Comparison of ENCODE assay signal across 1 cellular context in genomic region chr7:101023839-101024238, GRCh38.
TF ChIP-seq lines count a peak whose summit lies in the region.

No MANE protein-coding gene starts in this region.

TF ChIP-seq in GM23338, 12 proteins besides CTCF, POLR2A, EP300 and RAD21 (continued from another document):
- TF ChIP-seq, protein P1, sequence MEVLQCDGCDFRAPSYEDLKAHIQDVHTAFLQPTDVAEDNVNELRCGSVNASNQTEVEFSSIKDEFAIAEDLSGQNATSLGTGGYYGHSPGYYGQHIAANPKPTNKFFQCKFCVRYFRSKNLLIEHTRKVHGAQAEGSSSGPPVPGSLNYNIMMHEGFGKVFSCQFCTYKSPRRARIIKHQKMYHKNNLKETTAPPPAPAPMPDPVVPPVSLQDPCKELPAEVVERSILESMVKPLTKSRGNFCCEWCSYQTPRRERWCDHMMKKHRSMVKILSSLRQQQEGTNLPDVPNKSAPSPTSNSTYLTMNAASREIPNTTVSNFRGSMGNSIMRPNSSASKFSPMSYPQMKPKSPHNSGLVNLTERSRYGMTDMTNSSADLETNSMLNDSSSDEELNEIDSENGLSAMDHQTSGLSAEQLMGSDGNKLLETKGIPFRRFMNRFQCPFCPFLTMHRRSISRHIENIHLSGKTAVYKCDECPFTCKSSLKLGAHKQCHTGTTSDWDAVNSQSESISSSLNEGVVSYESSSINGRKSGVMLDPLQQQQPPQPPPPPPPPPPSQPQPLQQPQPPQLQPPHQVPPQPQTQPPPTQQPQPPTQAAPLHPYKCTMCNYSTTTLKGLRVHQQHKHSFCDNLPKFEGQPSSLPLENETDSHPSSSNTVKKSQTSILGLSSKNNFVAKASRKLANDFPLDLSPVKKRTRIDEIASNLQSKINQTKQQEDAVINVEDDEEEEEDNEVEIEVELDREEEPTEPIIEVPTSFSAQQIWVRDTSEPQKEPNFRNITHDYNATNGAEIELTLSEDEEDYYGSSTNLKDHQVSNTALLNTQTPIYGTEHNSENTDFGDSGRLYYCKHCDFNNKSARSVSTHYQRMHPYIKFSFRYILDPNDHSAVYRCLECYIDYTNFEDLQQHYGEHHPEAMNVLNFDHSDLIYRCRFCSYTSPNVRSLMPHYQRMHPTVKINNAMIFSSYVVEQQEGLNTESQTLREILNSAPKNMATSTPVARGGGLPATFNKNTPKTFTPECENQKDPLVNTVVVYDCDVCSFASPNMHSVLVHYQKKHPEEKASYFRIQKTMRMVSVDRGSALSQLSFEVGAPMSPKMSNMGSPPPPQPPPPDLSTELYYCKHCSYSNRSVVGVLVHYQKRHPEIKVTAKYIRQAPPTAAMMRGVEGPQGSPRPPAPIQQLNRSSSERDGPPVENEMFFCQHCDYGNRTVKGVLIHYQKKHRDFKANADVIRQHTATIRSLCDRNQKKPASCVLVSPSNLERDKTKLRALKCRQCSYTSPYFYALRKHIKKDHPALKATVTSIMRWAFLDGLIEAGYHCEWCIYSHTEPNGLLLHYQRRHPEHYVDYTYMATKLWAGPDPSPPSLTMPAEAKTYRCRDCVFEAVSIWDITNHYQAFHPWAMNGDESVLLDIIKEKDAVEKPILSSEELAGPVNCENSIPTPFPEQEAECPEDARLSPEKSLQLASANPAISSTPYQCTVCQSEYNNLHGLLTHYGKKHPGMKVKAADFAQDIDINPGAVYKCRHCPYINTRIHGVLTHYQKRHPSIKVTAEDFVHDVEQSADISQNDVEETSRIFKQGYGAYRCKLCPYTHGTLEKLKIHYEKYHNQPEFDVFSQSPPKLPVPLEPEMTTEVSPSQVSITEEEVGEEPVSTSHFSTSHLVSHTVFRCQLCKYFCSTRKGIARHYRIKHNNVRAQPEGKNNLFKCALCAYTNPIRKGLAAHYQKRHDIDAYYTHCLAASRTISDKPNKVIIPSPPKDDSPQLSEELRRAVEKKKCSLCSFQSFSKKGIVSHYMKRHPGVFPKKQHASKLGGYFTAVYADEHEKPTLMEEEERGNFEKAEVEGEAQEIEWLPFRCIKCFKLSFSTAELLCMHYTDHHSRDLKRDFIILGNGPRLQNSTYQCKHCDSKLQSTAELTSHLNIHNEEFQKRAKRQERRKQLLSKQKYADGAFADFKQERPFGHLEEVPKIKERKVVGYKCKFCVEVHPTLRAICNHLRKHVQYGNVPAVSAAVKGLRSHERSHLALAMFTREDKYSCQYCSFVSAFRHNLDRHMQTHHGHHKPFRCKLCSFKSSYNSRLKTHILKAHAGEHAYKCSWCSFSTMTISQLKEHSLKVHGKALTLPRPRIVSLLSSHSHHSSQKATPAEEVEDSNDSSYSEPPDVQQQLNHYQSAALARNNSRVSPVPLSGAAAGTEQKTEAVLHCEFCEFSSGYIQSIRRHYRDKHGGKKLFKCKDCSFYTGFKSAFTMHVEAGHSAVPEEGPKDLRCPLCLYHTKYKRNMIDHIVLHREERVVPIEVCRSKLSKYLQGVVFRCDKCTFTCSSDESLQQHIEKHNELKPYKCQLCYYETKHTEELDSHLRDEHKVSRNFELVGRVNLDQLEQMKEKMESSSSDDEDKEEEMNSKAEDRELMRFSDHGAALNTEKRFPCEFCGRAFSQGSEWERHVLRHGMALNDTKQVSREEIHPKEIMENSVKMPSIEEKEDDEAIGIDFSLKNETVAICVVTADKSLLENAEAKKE (CRISPR knock-in tag; IDR thresholded peaks at IDR 0.05), result no peak
- TF ChIP-seq STAT1 (IDR thresholded peaks at IDR 0.05; ENCODE audit: unreplicated experiment) (no peak), CREB1 (CRISPR knock-in tag; IDR thresholded peaks at IDR 0.05; ENCODE audit: low read depth) (no peak), NANOG (IDR thresholded peaks at IDR 0.05; ENCODE audit: borderline replicate concordance) (no peak), ETS1 (IDR thresholded peaks at IDR 0.05) (no peak), ZNF331 (CRISPR knock-in tag; IDR thresholded peaks at IDR 0.05; ENCODE audit: low read depth) (no peak)
